2 cellular contexts compared by ENCODE assay signal in genomic region chr2:233831011-233831721, GRCh38.
A peak's percentile ranks its signal among the peaks of the same experiment; 100 is the strongest.
TF ChIP-seq lines count a peak whose summit lies in the region.

No MANE protein-coding gene starts in this region.

TF ChIP-seq in GM12878, 131 proteins besides CTCF, POLR2A, EP300 and RAD21:
- no peak for TF ChIP-seq EGR1 (IDR thresholded peaks at IDR 0.05; ENCODE audit: borderline replicate concordance in 1 of 2, low read depth in 2 of 2, low read length in 2 of 2)
- TF ChIP-seq USF1 (IDR thresholded peaks at IDR 0.05; ENCODE audit: borderline replicate concordance, extremely low read length, insufficient read depth, low read depth, low read length), result peak; percentile 5
- no peak for TF ChIP-seq SKIL (IDR thresholded peaks at IDR 0.05; ENCODE audit: low read depth, poor library complexity, severe bottlenecking)

TF ChIP-seq in WTC11, 78 proteins besides CTCF, POLR2A, EP300 and RAD21:
- TF ChIP-seq ZNF423 (CRISPR knock-in tag; IDR thresholded peaks at IDR 0.05), result no peak
- no peak for TF ChIP-seq ZNF416 (CRISPR knock-in tag; IDR thresholded peaks at IDR 0.05)
- TF ChIP-seq CDX4 (CRISPR knock-in tag; IDR thresholded peaks at IDR 0.05; ENCODE audit: borderline replicate concordance), result no peak
- TF ChIP-seq MAX (CRISPR knock-in tag; IDR thresholded peaks at IDR 0.05), result no peak
- no peak for TF ChIP-seq PREB (CRISPR knock-in tag; IDR thresholded peaks at IDR 0.05; ENCODE audit: borderline replicate concordance)
- no peak for TF ChIP-seq STAT6 (CRISPR knock-in tag; conservative IDR thresholded peaks at IDR 0.05; ENCODE audit: low read depth)
- no peak for TF ChIP-seq CREB1 (CRISPR knock-in tag; IDR thresholded peaks at IDR 0.05)
- TF ChIP-seq ERG (CRISPR knock-in tag; IDR thresholded peaks at IDR 0.05), result no peak
- no peak for TF ChIP-seq TCF7 (CRISPR knock-in tag; IDR thresholded peaks at IDR 0.05; ENCODE audit: low read depth)
- TF ChIP-seq E2F5 (CRISPR knock-in tag; IDR thresholded peaks at IDR 0.05), result no peak
- TF ChIP-seq RELA (CRISPR knock-in tag; IDR thresholded peaks at IDR 0.05; ENCODE audit: borderline replicate concordance), result no peak
- no peak for TF ChIP-seq JUN (CRISPR knock-in tag; IDR thresholded peaks at IDR 0.05)
- TF ChIP-seq E2F4 (CRISPR knock-in tag; IDR thresholded peaks at IDR 0.05; ENCODE audit: borderline replicate concordance, low read depth), result no peak
- TF ChIP-seq FOXJ3 (CRISPR knock-in tag; IDR thresholded peaks at IDR 0.05; ENCODE audit: borderline replicate concordance), result no peak
- TF ChIP-seq NR3C1 (CRISPR knock-in tag; conservative IDR thresholded peaks at IDR 0.05; ENCODE audit: low read depth), result no peak
